In genomic region chr6:16294371-16294770, GRCh38 we compare ENCODE assay signal across 17 cellular contexts. TPM values are rescaled to one million over a fixed set of nuclear protein-coding genes. Genes with fewer than 3 reads are reported as not detected.
DNase-seq lines count a peak whose midpoint lies in the region; ATAC-seq, FAIRE-seq and TF ChIP-seq lines count a peak whose summit lies in the region.
"Had no signal": no experiment of that assay in that cellular context is flagged by ENCODE, and none has a peak within 500 bp of the region (broad histone marks: within the 10 kb centered on the region; RNA-seq: fewer than 3 reads in every experiment).

No MANE protein-coding gene starts in this region.

- CTCF ChIA-PET in K562 (lab: Yijun Ruan, JAX; ENCODE audit: low intra/inter-chr PET ratio), result no interaction called here
- CTCF ChIA-PET in H1 (lab: Charles Lee; ENCODE audit: partially characterized antibody), result interaction anchor here (4.8 kb wide), 1 partner anchor 8 kb away, joined by 18 read pairs; no protein-coding TSS in a partner anchor
- CTCF ChIA-PET in Caco-2 (lab: Charles Lee), result no interaction called here

- peak overlapping the region; percentile 19 for H3K4ac ChIP-seq in H1 (replicated peaks; ENCODE audit: insufficient read length, low read depth, low read length)
- H3K4ac ChIP-seq in neuronal stem cell (ENCODE audit: low read length), result no peak overlapping the region

- no peak overlapping the region for H4K5ac ChIP-seq in H1 (ENCODE audit: insufficient read length, low read depth, low read length)

- TF ChIP-seq POLR2A in K562 (conservative IDR thresholded peaks at IDR 0.05), result no peak
- no peak for TF ChIP-seq POLR2A in H1 (IDR thresholded peaks at IDR 0.05; ENCODE audit: control extremely low read depth in 1 of 2, low read depth in 2 of 2, low read length in 2 of 2)
- no peak for TF ChIP-seq POLR2A in gastrocnemius medialis (IDR thresholded peaks at IDR 0.05)

- H3K36me3 ChIP-seq in K562 (ENCODE audit: control insufficient read depth, insufficient read depth, low read length) (peaks cover 73% of the 10 kb centered on the region), H1 (ENCODE audit: control insufficient read depth in 2 of 4, insufficient read depth in 4 of 4, low read length in 3 of 4) (no peaks in the 10 kb centered on the region), neuronal stem cell (replicated peaks in 1 of 2; ENCODE audit: control insufficient read depth in 2 of 2, insufficient read depth in 2 of 2, low read length in 2 of 2) (no peaks in the 10 kb centered on the region), gastrocnemius medialis (peaks cover 0 to 65% of the 10 kb centered on the region in 2 donors), Caco-2 (ENCODE audit: control insufficient read depth, insufficient read depth, low read length) (no peaks in the 10 kb centered on the region)

- H3K79me1 ChIP-seq in H1 (ENCODE audit: low read depth, low read length) (no peaks in the 10 kb centered on the region), neuronal stem cell (ENCODE audit: low read depth, low read length) (no peaks in the 10 kb centered on the region)

- H3K56ac ChIP-seq in H1 (replicated peaks; ENCODE audit: insufficient read length, low read depth, low read length), result no peak overlapping the region

- H3K9me1 ChIP-seq in K562 (ENCODE audit: control insufficient read depth, insufficient read depth, low read length), result no peaks in the 10 kb centered on the region

- BruUV-seq in K562 (replicated peaks; lab: Mats Ljungman, UMichigan) (no TSS peak), Caco-2 (replicated peaks; lab: Mats Ljungman, UMichigan) (no TSS peak)

- H2AK5ac ChIP-seq in H1 (ENCODE audit: low read depth, low read length) (no peak overlapping the region), neuronal stem cell (ENCODE audit: low read depth, low read length) (no peak overlapping the region)

- H3K4me3 ChIP-seq in K562, result no peak overlapping the region
- no peak overlapping the region for H3K4me3 ChIP-seq in H1 (ENCODE audit: extremely low read depth in 1 of 4, insufficient read depth in 2 of 4, low read depth in 3 of 4, low read length in 4 of 4)
- no peak overlapping the region for H3K4me3 ChIP-seq in neuronal stem cell (ENCODE audit: low read length in 2 of 2)
- no peak overlapping the region for H3K4me3 ChIP-seq in gastrocnemius medialis
- no peak overlapping the region for H3K4me3 ChIP-seq in Caco-2 (ENCODE audit: low read depth, low read length)

- FAIRE-seq in K562 (lab: Jason Lieb, UNC) (no peak), H1 (lab: Jason Lieb, UNC) (no peak), GM19239 (lab: Jason Lieb, UNC) (no peak)
- FAIRE-seq: G401.6, GM12892 had no signal

- no peak overlapping the region for H3K9ac ChIP-seq in K562 (ENCODE audit: insufficient read depth in 1 of 2, low read depth in 2 of 2, low read length in 2 of 2)
- H3K9ac ChIP-seq in H1 (replicated peaks in 1 of 4; ENCODE audit: extremely low read depth in 1 of 4, low read depth in 3 of 4, low read length in 3 of 4), result no peak overlapping the region
- H3K9ac ChIP-seq in neuronal stem cell (ENCODE audit: low read depth, low read length, poor library complexity), result no peak overlapping the region

- DNase-seq in K562 (ENCODE audit: extremely low read depth in 1 of 4, low spot score in 3 of 4), result no peak
- DNase-seq in H1 (ENCODE audit: low read depth in 1 of 2, low spot score in 2 of 2), result no peak
- DNase-seq in neuronal stem cell (ENCODE audit: low spot score), result no peak
- no peak for DNase-seq in gastrocnemius medialis
- no peak for DNase-seq in NCI-H510A treated with DMSO at 0.1 percent for 48 hours (lab: John Stamatoyannopoulos, UW)
- DNase-seq in Caco-2, result no peak
- no peak for DNase-seq in GM19239 (ENCODE audit: insufficient read length, low spot score)
- no peak for DNase-seq in activated effector memory CD4-positive, alpha-beta T cell treated with Interleukin-2 at 50 U/mL for 16 hours
- DNase-seq: CD4-positive, alpha-beta memory T cell; COR-L47; DMS153; DND-41; GOT3; H7; HCEC 1CT had no signal

- intact Hi-C loops in K562 (cut with micrococcal nuclease), result no loop called here
- intact Hi-C loops in gastrocnemius medialis (cut with DNase I; ENCODE audit: low total_unique reads), result no loop called here
- intact Hi-C loops in Caco-2 (cut with micrococcal nuclease; ENCODE audit: unreplicated experiment), result no loop called here

- H4K8ac ChIP-seq in H1 (ENCODE audit: extremely low read depth, insufficient read depth, low read length), result no peak overlapping the region
- H4K8ac ChIP-seq in neuronal stem cell (ENCODE audit: low read depth, low read length), result no peak overlapping the region

- H3K4me2 ChIP-seq in K562 (ENCODE audit: insufficient read depth, low read length) (no peak overlapping the region), H1 (ENCODE audit: insufficient read depth in 1 of 2, low read depth in 2 of 2, low read length in 2 of 2) (no peak overlapping the region), neuronal stem cell (ENCODE audit: insufficient read depth, low read length, poor library complexity, severe bottlenecking) (no peak overlapping the region)

- H4K91ac ChIP-seq in H1 (replicated peaks; ENCODE audit: insufficient read length, low read length) (no peak overlapping the region), neuronal stem cell (ENCODE audit: low read depth, low read length, poor library complexity) (no peak overlapping the region)

- H3K18ac ChIP-seq in H1 (ENCODE audit: extremely low read depth, low read length), result no peak overlapping the region
- no peak overlapping the region for H3K18ac ChIP-seq in neuronal stem cell (ENCODE audit: low read length)

- H3K9me3 ChIP-seq in K562 (replicated peaks; ENCODE audit: control insufficient read depth, insufficient read depth, low read depth, low read length) (no peaks in the 10 kb centered on the region), H1 (ENCODE audit: insufficient read depth in 2 of 2, low read depth in 1 of 2, low read length in 1 of 2) (no peaks in the 10 kb centered on the region), neuronal stem cell (replicated peaks in 1 of 2; ENCODE audit: control insufficient read depth in 2 of 2, insufficient read depth in 1 of 2, low read depth in 1 of 2, low read length in 2 of 2) (no peaks in the 10 kb centered on the region), gastrocnemius medialis (no peaks in the 10 kb centered on the region), Caco-2 (no peaks in the 10 kb centered on the region)

- H2BK5ac ChIP-seq in H1 (ENCODE audit: low read depth, low read length) (no peak overlapping the region), neuronal stem cell (ENCODE audit: low read length) (no peak overlapping the region)

- no peak overlapping the region for H3K14ac ChIP-seq in H1 (ENCODE audit: insufficient read length)
- H3K14ac ChIP-seq in neuronal stem cell (ENCODE audit: low read length), result no peak overlapping the region

- H2BK15ac ChIP-seq in H1 (ENCODE audit: low read length) (no peak overlapping the region), neuronal stem cell (ENCODE audit: low read length) (no peak overlapping the region)

- H3K79me2 ChIP-seq in K562 (ENCODE audit: control insufficient read depth, insufficient read depth, low read length) (no peaks in the 10 kb centered on the region), H1 (ENCODE audit: control insufficient read depth in 1 of 2, insufficient read depth in 2 of 2, low read length in 2 of 2) (no peaks in the 10 kb centered on the region)

- H2BK120ac ChIP-seq in H1 (replicated peaks; ENCODE audit: low read depth, low read length) (no peak overlapping the region), neuronal stem cell (ENCODE audit: low read depth, low read length) (no peak overlapping the region)

- H2BK12ac ChIP-seq in H1 (ENCODE audit: low read depth, low read length), result no peak overlapping the region
- peak overlapping the region; percentile 82 for H2BK12ac ChIP-seq in neuronal stem cell (ENCODE audit: low read length)

- in situ Hi-C loops in K562 (cut with MboI), result no loop called here
- in situ Hi-C loops in gastrocnemius medialis (cut with MboI; ENCODE audit: low sequenced_read_pairs in 4 of 4), result no loop called here

- POLR2A ChIA-PET in K562 (lab: Yijun Ruan, JAX), result interaction anchor here (1.9 kb wide), 1 partner anchor 8 kb away, joined by 5 read pairs; no protein-coding TSS in a partner anchor
- POLR2A ChIA-PET in H1 (lab: Charles Lee; ENCODE audit: partially characterized antibody), result no interaction called here
- POLR2A ChIA-PET in Caco-2 (lab: Charles Lee), result no interaction called here

- H3K4me3 Mint-ChIP-seq in Caco-2 (ENCODE audit: unreplicated experiment), result no peak overlapping the region
- H3K4me3 Mint-ChIP-seq: CD4-positive, alpha-beta memory T cell had no signal

- H2AFZ ChIP-seq in K562 (ENCODE audit: low read depth, low read length) (no peak overlapping the region), H1 (ENCODE audit: low read length) (no peak overlapping the region), neuronal stem cell (ENCODE audit: low read length) (no peak overlapping the region)

- TF ChIP-seq RAD21 in K562 (CRISPR knock-in tag; conservative IDR thresholded peaks at IDR 0.05 in 1 of 2, IDR thresholded peaks at IDR 0.05 in 1 of 2) (no peak), H1 (IDR thresholded peaks at IDR 0.05 in 1 of 2, conservative IDR thresholded peaks at IDR 0.05 in 1 of 2; ENCODE audit: low read depth in 2 of 2, low read length in 2 of 2) (no peak)

- H3K9me3 Mint-ChIP-seq in Caco-2 (ENCODE audit: unreplicated experiment), result no peaks in the 10 kb centered on the region

- H4K20me1 ChIP-seq in K562 (replicated peaks; ENCODE audit: control insufficient read depth, insufficient read depth, low read length) (no peaks in the 10 kb centered on the region), H1 (replicated peaks in 1 of 2; ENCODE audit: control insufficient read depth in 1 of 2, insufficient read depth in 2 of 2, low read length in 2 of 2) (no peaks in the 10 kb centered on the region)

- H3K23me2 ChIP-seq in H1 (ENCODE audit: low read depth, low read length), result no peaks in the 10 kb centered on the region

- H3K27me3 ChIP-seq in K562 (ENCODE audit: control insufficient read depth in 2 of 2, insufficient read depth in 2 of 2, low read length in 2 of 2), result no peaks in the 10 kb centered on the region
- H3K27me3 ChIP-seq in H1 (replicated peaks in 1 of 4; ENCODE audit: control insufficient read depth in 3 of 4, extremely low read depth in 1 of 4, insufficient read depth in 3 of 4, low read length in 3 of 4), result no peaks in the 10 kb centered on the region
- no peaks in the 10 kb centered on the region for H3K27me3 ChIP-seq in neuronal stem cell (ENCODE audit: control insufficient read depth in 3 of 3, insufficient read depth in 3 of 3, low read depth in 1 of 3, low read length in 3 of 3)
- no peaks in the 10 kb centered on the region for H3K27me3 ChIP-seq in gastrocnemius medialis
- H3K27me3 ChIP-seq in Caco-2 (replicated peaks; ENCODE audit: control insufficient read depth, insufficient read depth, low read length), result no peaks in the 10 kb centered on the region

- no peak overlapping the region for H3K23ac ChIP-seq in H1 (ENCODE audit: insufficient read length)
- no peak overlapping the region for H3K23ac ChIP-seq in neuronal stem cell (ENCODE audit: low read depth, low read length, poor library complexity)

- ATAC-seq in K562 (no peak), gastrocnemius medialis (no peak)

- H3K4me1 ChIP-seq in K562 (replicated peaks in 1 of 2; ENCODE audit: control insufficient read depth in 2 of 2, insufficient read depth in 2 of 2, low read length in 2 of 2) (peaks cover 0 to 2% of the 10 kb centered on the region in 2 experiments; a peak in 3 of 5 replicates), H1 (replicated peaks in 1 of 4; ENCODE audit: control insufficient read depth in 3 of 4, insufficient read depth in 4 of 4, low read length in 3 of 4) (0 out of 7 replicates have a peak, but pooled peaks cover 0 to 2% (median 0%) of the 10 kb centered on the region in 4 experiments), neuronal stem cell (ENCODE audit: control insufficient read depth in 2 of 2, insufficient read depth in 1 of 2, low read depth in 1 of 2, low read length in 2 of 2) (no peaks in the 10 kb centered on the region), gastrocnemius medialis (peaks cover 14 to 18% of the 10 kb centered on the region in 2 donors), Caco-2 (no peaks in the 10 kb centered on the region)

- H3K36me3 Mint-ChIP-seq in Caco-2 (ENCODE audit: insufficient read depth, unreplicated experiment), result no peaks in the 10 kb centered on the region
- H3K36me3 Mint-ChIP-seq: CD4-positive, alpha-beta memory T cell had no signal

- H3K27ac ChIP-seq in K562 (ENCODE audit: extremely low read depth, low read depth, low read length), result no peak overlapping the region
- no peak overlapping the region for H3K27ac ChIP-seq in H1 (ENCODE audit: low read depth, low read length)
- H3K27ac ChIP-seq in neuronal stem cell (replicated peaks; ENCODE audit: low read length), result no peak overlapping the region
- peak overlapping the region; percentile 19 to 91 (median 72) for H3K27ac ChIP-seq in gastrocnemius medialis

- no peaks in the 10 kb centered on the region for H3K4me1 Mint-ChIP-seq in Caco-2 (ENCODE audit: low read depth, unreplicated experiment)

- H3K27ac Mint-ChIP-seq in Caco-2 (ENCODE audit: unreplicated experiment), result no peak overlapping the region

- no peaks in the 10 kb centered on the region for H3K27me3 Mint-ChIP-seq in Caco-2 (ENCODE audit: insufficient read depth, unreplicated experiment)
- H3K27me3 Mint-ChIP-seq: CD4-positive, alpha-beta memory T cell had no signal

- H2BK20ac ChIP-seq in H1 (ENCODE audit: low read length), result no peak overlapping the region

- TF ChIP-seq EP300 in K562 (IDR thresholded peaks at IDR 0.05; ENCODE audit: low read length) (no peak), H1 (IDR thresholded peaks at IDR 0.05; ENCODE audit: borderline replicate concordance in 1 of 2, low read depth in 2 of 2, low read length in 2 of 2) (no peak)

- no peak for TF ChIP-seq CTCF in K562 (IDR thresholded peaks at IDR 0.05 in 2 of 3, conservative IDR thresholded peaks at IDR 0.05 in 1 of 3; ENCODE audit: insufficient read depth in 2 of 3, low read depth in 1 of 3, low read length in 3 of 3)
- no peak for TF ChIP-seq CTCF in H1 (IDR thresholded peaks at IDR 0.05; ENCODE audit: control extremely low read depth in 1 of 3, insufficient read depth in 1 of 3, low read depth in 1 of 3, low read length in 3 of 3)
- TF ChIP-seq CTCF in gastrocnemius medialis (IDR thresholded peaks at IDR 0.05 in 4 of 5, conservative IDR thresholded peaks at IDR 0.05 in 1 of 5), result no peak
- TF ChIP-seq CTCF in Caco-2 (IDR thresholded peaks at IDR 0.05; ENCODE audit: insufficient read depth in 1 of 2, low read depth in 1 of 2, low read length in 1 of 2, severe bottlenecking in 1 of 2, unreplicated experiment in 1 of 2), result no peak

- 72% methylated on average over 10 of the region's 10 CpGs for WGBS in K562 (ENCODE audit: insufficient coverage, low coverage, missing lambda C conversion rate)
- WGBS in H1 (ENCODE audit: extremely low coverage in 1 of 2, insufficient coverage in 1 of 2, insufficient read length in 1 of 2, insufficient replicate concordance in 2 of 2, low coverage in 1 of 2, low lambda C conversion rate in 2 of 2, missing lambda C conversion rate in 1 of 2), 2 experiments, result 89% methylated on average over 10 of the region's 10 CpGs; no CpG with 5 or more reads in 1 of the 2 experiments
- no CpG with 5 or more reads among the region's 10 CpGs for WGBS in neuronal stem cell (ENCODE audit: extremely low coverage in 2 of 2, insufficient read length in 2 of 2, insufficient replicate concordance in 1 of 2), 2 donors

RNA-seq across cellular contexts. Expression of gene GMPR, which starts 56.0 kb away (rescaled TPM):
- 58.9 and 89.1 TPM in 2 replicates for total RNA-seq in K562 (2011; cell fraction: chromatin; rRNA removed; ENCODE audit: low replicate concordance)
- 52.6 and 53.0 TPM in 2 replicates for total RNA-seq in K562 (2011; cell fraction: nucleolus; rRNA removed)
- total RNA-seq in K562 (2011; cell fraction: nucleoplasm; rRNA removed), result 58.1 and 58.7 TPM in 2 replicates
- total RNA-seq in K562 (2014; rRNA removed) (42.5 and 46.2 TPM in 2 replicates), K562 (2014; rRNA removed; fragmentation: Illumina TruSeq; extraction: Trizol) (34.1 and 34.6 TPM in 2 replicates), K562 (2015; rRNA removed; fragmentation: Illumina TruSeq; extraction: Trizol) (52.9 and 53.5 TPM in 2 replicates), K562 (2021) (64.1 and 73.7 TPM in 2 replicates), gastrocnemius medialis (100 to 1,000 TPM; 109 to 266 (median 239) TPM), Caco-2 (2022) (1.1 and 1.3 TPM in 2 replicates)
- polyA plus RNA-seq in K562 (2011; rRNA removed) (66.7 and 72.1 TPM in 2 replicates), K562 (2014; fragmentation: Illumina TruSeq; extraction: Trizol) (83.7 and 85.6 TPM in 2 replicates), K562 (2014; fragmentation: Nextera tagmentation; extraction: Ambion mirVana) (10 to 100 TPM; 42.0 to 47.8 TPM), K562 (2014; rRNA removed) (45.6 and 49.8 TPM in 2 replicates), H1 (2011; rRNA removed) (1.2 and 1.7 TPM in 2 replicates)
- polyA plus RNA-seq in K562 (2011; cell fraction: cytosol; rRNA removed), result 97.7 and 111 TPM in 2 replicates
- polyA plus RNA-seq in K562 (2011; cell fraction: nucleus; rRNA removed), result 50.2 and 57.5 TPM in 2 replicates
- polyA plus RNA-seq in K562 (2012), result 80.2 and 117 TPM in 2 replicates
- polyA minus RNA-seq in K562 (2011; rRNA and poly(A)+ RNA removed), result 82.0 and 85.1 TPM in 2 replicates
- 38.0 and 45.0 TPM in 2 replicates for polyA minus RNA-seq in K562 (2011; cell fraction: cytosol; rRNA and poly(A)+ RNA removed)
- 26.5 and 45.9 TPM in 2 replicates for polyA minus RNA-seq in K562 (2011; cell fraction: nucleus; rRNA and poly(A)+ RNA removed)
- total RNA-seq in H1 (2021; fragmentation: NEBNext Ultra II Directional; extraction: Animal tissue kit (Norgen Biotek cat#: 25700)), result 0.99 and 1.2 TPM in 2 replicates
- 1.1 TPM for polyA plus RNA-seq in H1 (2011; cell fraction: cytosol; rRNA removed)
- 0.90 TPM for polyA plus RNA-seq in H1 (2011; cell fraction: nucleus; rRNA removed)
- polyA plus RNA-seq in H1 (2012, experiment 1 of 2), result 1.1 to 1.8 TPM (median 1.3 TPM) in 4 replicates
- polyA plus RNA-seq in H1 (2012, experiment 2 of 2), result 0.94 TPM
- polyA plus RNA-seq in H1 (2013, experiment 1 of 2), result 2.0 TPM
- polyA plus RNA-seq in H1 (2013, experiment 2 of 2), result 1.9 TPM
- polyA minus RNA-seq in H1 (2011; rRNA and poly(A)+ RNA removed), result 0.24 and 0.57 TPM in 2 replicates
- not detected for polyA minus RNA-seq in H1 (2011; cell fraction: cytosol; rRNA and poly(A)+ RNA removed)
- polyA minus RNA-seq in H1 (2011; cell fraction: nucleus; rRNA and poly(A)+ RNA removed), result not detected
- 0.20 TPM for polyA plus RNA-seq in neuronal stem cell (2013, experiment 1 of 2)
- 0.54 TPM for polyA plus RNA-seq in neuronal stem cell (2013, experiment 2 of 2)
- total RNA-seq: CD4-positive, alpha-beta memory T cell had no signal

Comparison
In these comparisons a context has a peak if more than half of its experiments do, and no peak if none do; other contexts are left out.
1. H3K27ac ChIP-seq: peak in gastrocnemius medialis (4 of 4); none in K562 (single experiment), H1 (single experiment) and neuronal stem cell (single experiment).
2. RNA of gene GMPR, which starts 56.0 kb away (total RNA-seq): 109 to 266 TPM in gastrocnemius medialis and 34.1 to 89.1 TPM in K562; 1.1 to 1.3 TPM in Caco-2 and 0.99 to 1.2 TPM in H1; every median in the first group is over 10 times any median in the second.
3. Of the 49 proteins assayed by ChIP-seq in both K562 and H1: peak only in K562: ATF2; only in H1: none; in both: none; in neither: 48.